In genomic region chr4:67091668-67092067, GRCh38 we compare ENCODE assay signal across 23 cellular contexts.
"Had no signal": no experiment of that assay in that cellular context is flagged by ENCODE, and none has a peak within 500 bp of the region (broad histone marks: within the 10 kb centered on the region; RNA-seq: fewer than 3 reads in every experiment).

No MANE protein-coding gene starts in this region.

- H3K9me3 ChIP-seq: SJSA1 had no signal

- H3K9me3 Mint-ChIP-seq: activated CD4-positive, alpha-beta memory T cell treated with anti-CD3 and anti-CD28 coated beads for 36 hours; activated CD4-positive, alpha-beta T cell treated with anti-CD3 and anti-CD28 coated beads, Interleukin-2, amount 10 ng/mL, durations not matched to agents 7 days and 5 days; activated naive CD4-positive, alpha-beta T cell treated with anti-CD3 and anti-CD28 coated beads, Interleukin-2, amount 10 ng/mL, durations not matched to agents 7 days and 5 days; activated naive CD8-positive, alpha-beta T cell treated with anti-CD3 and anti-CD28 coated beads for 36 hours; activated T-helper 17 cell treated with anti-CD3 and anti-CD28 coated beads, Interleukin-2, amount 50 U/mL, for 72 hours; T-helper 1 cell treated with Interleukin-12 subunit alpha and Interleukin-12 subunit beta and Interleukin-4 antibody, amounts not matched to agents 30 μg/mL and 1 μg/mL, for 36 hours had no signal

- H3K27ac Mint-ChIP-seq: activated CD4-positive, alpha-beta memory T cell treated with anti-CD3 and anti-CD28 coated beads for 36 hours; activated CD4-positive, alpha-beta T cell treated with anti-CD3 and anti-CD28 coated beads, Interleukin-2, amount 10 ng/mL, durations not matched to agents 7 days and 5 days; activated naive CD4-positive, alpha-beta T cell treated with anti-CD3 and anti-CD28 coated beads, Interleukin-2, amount 10 ng/mL, durations not matched to agents 7 days and 5 days; activated naive CD8-positive, alpha-beta T cell treated with anti-CD3 and anti-CD28 coated beads for 36 hours; activated T-helper 17 cell treated with anti-CD3 and anti-CD28 coated beads, Interleukin-2, amount 50 U/mL, for 72 hours; T-helper 1 cell treated with Interleukin-12 subunit alpha and Interleukin-12 subunit beta and Interleukin-4 antibody, amounts not matched to agents 30 μg/mL and 1 μg/mL, for 36 hours had no signal

- H3K27ac ChIP-seq: brain microvascular endothelial cell, cardiac muscle cell, SJSA1 had no signal

- H3K4me3 Mint-ChIP-seq: activated CD4-positive, alpha-beta memory T cell treated with anti-CD3 and anti-CD28 coated beads for 36 hours; activated CD4-positive, alpha-beta T cell treated with anti-CD3 and anti-CD28 coated beads, Interleukin-2, amount 10 ng/mL, durations not matched to agents 7 days and 5 days; activated naive CD4-positive, alpha-beta T cell treated with anti-CD3 and anti-CD28 coated beads, Interleukin-2, amount 10 ng/mL, durations not matched to agents 7 days and 5 days; activated naive CD8-positive, alpha-beta T cell treated with anti-CD3 and anti-CD28 coated beads for 36 hours; activated T-helper 17 cell treated with anti-CD3 and anti-CD28 coated beads, Interleukin-2, amount 50 U/mL, for 72 hours; T-helper 1 cell treated with Interleukin-12 subunit alpha and Interleukin-12 subunit beta and Interleukin-4 antibody, amounts not matched to agents 30 μg/mL and 1 μg/mL, for 36 hours had no signal

- H3K27me3 ChIP-seq: brain microvascular endothelial cell, cardiac muscle cell, SJSA1 had no signal

- H3K36me3 Mint-ChIP-seq: activated CD4-positive, alpha-beta memory T cell treated with anti-CD3 and anti-CD28 coated beads for 36 hours; activated naive CD4-positive, alpha-beta T cell treated with anti-CD3 and anti-CD28 coated beads, Interleukin-2, amount 10 ng/mL, durations not matched to agents 7 days and 5 days; activated naive CD8-positive, alpha-beta T cell treated with anti-CD3 and anti-CD28 coated beads for 36 hours had no signal

- H3K36me3 ChIP-seq: brain microvascular endothelial cell, cardiac muscle cell, SJSA1 had no signal

- H3K4me3 ChIP-seq: cardiac muscle cell, SJSA1 had no signal

- H3K4me1 ChIP-seq: SJSA1 had no signal

- H3K27me3 Mint-ChIP-seq: activated CD4-positive, alpha-beta memory T cell treated with anti-CD3 and anti-CD28 coated beads for 36 hours; activated CD4-positive, alpha-beta T cell treated with anti-CD3 and anti-CD28 coated beads, Interleukin-2, amount 10 ng/mL, durations not matched to agents 7 days and 5 days; activated naive CD4-positive, alpha-beta T cell treated with anti-CD3 and anti-CD28 coated beads, Interleukin-2, amount 10 ng/mL, durations not matched to agents 7 days and 5 days; activated naive CD8-positive, alpha-beta T cell treated with anti-CD3 and anti-CD28 coated beads for 36 hours; activated T-helper 17 cell treated with anti-CD3 and anti-CD28 coated beads, Interleukin-2, amount 50 U/mL, for 72 hours had no signal

- H3K4me1 Mint-ChIP-seq: activated CD4-positive, alpha-beta T cell treated with anti-CD3 and anti-CD28 coated beads, Interleukin-2, amount 10 ng/mL, durations not matched to agents 7 days and 5 days; activated naive CD4-positive, alpha-beta T cell treated with anti-CD3 and anti-CD28 coated beads, Interleukin-2, amount 10 ng/mL, durations not matched to agents 7 days and 5 days; activated naive CD8-positive, alpha-beta T cell treated with anti-CD3 and anti-CD28 coated beads for 36 hours; activated T-helper 17 cell treated with anti-CD3 and anti-CD28 coated beads, Interleukin-2, amount 50 U/mL, for 72 hours had no signal

- ATAC-seq: activated T-helper 17 cell treated with anti-CD3 and anti-CD28 coated beads, Interleukin-2, amount 50 U/mL, for 72 hours had no signal

- DNase-seq: activated CD4-positive, alpha-beta memory T cell treated with anti-CD3 and anti-CD28 coated beads for 36 hours; activated CD4-positive, alpha-beta T cell treated with anti-CD3 and anti-CD28 coated beads, Interleukin-2, amount 10 ng/mL, durations not matched to agents 7 days and 5 days; activated CD4-positive, CD25-positive, alpha-beta regulatory T cell; activated CD8-positive, alpha-beta memory T cell treated with anti-CD3 and anti-CD28 coated beads for 24 hours; activated gamma-delta T cell; activated naive CD4-positive, alpha-beta T cell treated with anti-CD3 and anti-CD28 coated beads, Interleukin-2, amount 10 ng/mL, durations not matched to agents 7 days and 5 days; activated naive CD8-positive, alpha-beta T cell treated with anti-CD3 and anti-CD28 coated beads for 36 hours; activated T-cell treated with anti-CD3 and anti-CD28 coated beads for 4 hours; activated T-cell treated with anti-CD3 and anti-CD28 coated beads, Interleukin-2, amount 50 U/mL, for 48 hours; brain microvascular endothelial cell; Kasumi-1; KBM-7; NCI-H1048; NCI-H1694; NCI-H2029; NCI-H2107; NCI-H2171 treated with DMSO at 0.1 percent for 48 hours; NCI-H524 treated with DMSO at 0.1 percent for 48 hours; NCI-H748 treated with DMSO at 0.1 percent for 48 hours had no signal
